Comparison of ENCODE assay signal across 1 cellular context in genomic region chr5:147407094-147407681, GRCh38.
TF ChIP-seq lines count a peak whose summit lies in the region.

No MANE protein-coding gene starts in this region.

TF ChIP-seq in H1, 55 proteins besides CTCF, POLR2A, EP300 and RAD21 (continued from another document):
- TF ChIP-seq, protein P1, sequence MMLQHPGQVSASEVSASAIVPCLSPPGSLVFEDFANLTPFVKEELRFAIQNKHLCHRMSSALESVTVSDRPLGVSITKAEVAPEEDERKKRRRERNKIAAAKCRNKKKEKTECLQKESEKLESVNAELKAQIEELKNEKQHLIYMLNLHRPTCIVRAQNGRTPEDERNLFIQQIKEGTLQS (IDR thresholded peaks at IDR 0.05; ENCODE audit: insufficient read depth, low read depth, low read length): no peak
- TF ChIP-seq JUN (IDR thresholded peaks at IDR 0.05; ENCODE audit: low read depth, low read length): no peak
